Comparison of ENCODE assay signal across 19 cellular contexts in genomic region chr16:24139282-24139681, GRCh38.
DNase-seq lines count a peak whose midpoint lies in the region; ATAC-seq, FAIRE-seq and TF ChIP-seq lines count a peak whose summit lies in the region.
"Had no signal": no experiment of that assay in that cellular context is flagged by ENCODE, and none has a peak within 500 bp of the region (broad histone marks: within the 10 kb centered on the region; RNA-seq: fewer than 3 reads in every experiment).

No MANE protein-coding gene starts in this region.

- peak overlapping the region; percentile 76 for H3K27ac ChIP-seq in HUES64 (ENCODE audit: low read depth, low read length)
- peak overlapping the region; percentile 35 for H3K27ac ChIP-seq in trophoblast cell (ENCODE audit: low read depth, low read length)
- H3K27ac ChIP-seq in suprapubic skin, result no peak overlapping the region
- H3K27ac ChIP-seq: C4-2B, hepatocyte, left ventricle myocardium inferior, spleen had no signal

- H3K4me1 Mint-ChIP-seq in activated CD4-positive, alpha-beta T cell treated with anti-CD3 and anti-CD28 coated beads for 36 hours, result peaks cover 24% of the 10 kb centered on the region

- peak overlapping the region; percentile 24 for H3K27ac Mint-ChIP-seq in activated CD4-positive, alpha-beta T cell treated with anti-CD3 and anti-CD28 coated beads for 36 hours
- H3K27ac Mint-ChIP-seq: activated naive CD8-positive, alpha-beta T cell treated with anti-CD3 and anti-CD28 coated beads, Interleukin-2, amount 10 ng/mL, durations not matched to agents 7 days and 5 days had no signal

- POLR2A ChIA-PET in activated CD4-positive, alpha-beta T cell treated with anti-CD3 and anti-CD28 coated beads for 36 hours (lab: Charles Lee), result interaction anchor here (0.6 kb wide), 1 partner anchor 121 kb away, joined by 3 read pairs; no protein-coding TSS in a partner anchor

- H2AFZ ChIP-seq in trophoblast cell (ENCODE audit: insufficient read depth, low read length, poor library complexity), result no peak overlapping the region
- H2AFZ ChIP-seq: hepatocyte had no signal

- no peak overlapping the region for H4K12ac ChIP-seq in trophoblast cell (ENCODE audit: low read depth, low read length)

- no peak for FAIRE-seq in bronchial epithelial cell (lab: Jason Lieb, UNC)
- FAIRE-seq: A204.1 had no signal

- TF ChIP-seq POLR2A in suprapubic skin (IDR thresholded peaks at IDR 0.05), result no peak

- H3K4me3 Mint-ChIP-seq in activated CD4-positive, alpha-beta T cell treated with anti-CD3 and anti-CD28 coated beads for 36 hours, result no peak overlapping the region
- H3K4me3 Mint-ChIP-seq: activated naive CD8-positive, alpha-beta T cell treated with anti-CD3 and anti-CD28 coated beads, Interleukin-2, amount 10 ng/mL, durations not matched to agents 7 days and 5 days; naive thymus-derived CD4-positive, alpha-beta T cell had no signal

- H3K9ac ChIP-seq in HUES64 (ENCODE audit: low read depth, low read length), result peak overlapping the region; percentile 31
- no peak overlapping the region for H3K9ac ChIP-seq in trophoblast cell (ENCODE audit: low read length)

- H3K27me3 ChIP-seq in HUES64 (ENCODE audit: insufficient read depth, low read length) (no peaks in the 10 kb centered on the region), bronchial epithelial cell (ENCODE audit: control insufficient read depth, insufficient read depth, low read length) (no peaks in the 10 kb centered on the region), trophoblast cell (ENCODE audit: insufficient read depth, low read length) (no peaks in the 10 kb centered on the region), suprapubic skin (no peaks in the 10 kb centered on the region)
- H3K27me3 ChIP-seq: hepatocyte, spleen had no signal

- H3K23ac ChIP-seq in trophoblast cell (ENCODE audit: low read length), result no peak overlapping the region

- H4K91ac ChIP-seq in trophoblast cell (ENCODE audit: low read depth, low read length), result no peak overlapping the region

- no peak overlapping the region for H3K4ac ChIP-seq in trophoblast cell (ENCODE audit: low read depth, low read length)

- H3K36me3 ChIP-seq in HUES64 (ENCODE audit: insufficient read depth, low read length) (no peaks in the 10 kb centered on the region), bronchial epithelial cell (ENCODE audit: control insufficient read depth, insufficient read depth, low read length) (no peaks in the 10 kb centered on the region), trophoblast cell (ENCODE audit: control insufficient read depth in 1 of 2, insufficient read depth in 2 of 2, low read length in 2 of 2) (no peaks in the 10 kb centered on the region), suprapubic skin (no peaks in the 10 kb centered on the region)
- H3K36me3 ChIP-seq: left ventricle myocardium inferior had no signal

- no peak overlapping the region for H3K4me2 ChIP-seq in trophoblast cell (ENCODE audit: low read length)
- H3K4me2 ChIP-seq: hepatocyte had no signal

- no peak overlapping the region for H3K14ac ChIP-seq in trophoblast cell (ENCODE audit: low read length)

- peaks cover 16% of the 10 kb centered on the region for H3K36me3 Mint-ChIP-seq in activated CD4-positive, alpha-beta T cell treated with anti-CD3 and anti-CD28 coated beads for 36 hours (ENCODE audit: low read depth)

- no peak overlapping the region for H3K4me3 ChIP-seq in HUES64 (ENCODE audit: low read length)
- H3K4me3 ChIP-seq in bronchial epithelial cell (ENCODE audit: low read depth, low read length), result no peak overlapping the region
- H3K4me3 ChIP-seq in trophoblast cell (ENCODE audit: low read depth, low read length), result no peak overlapping the region
- H3K4me3 ChIP-seq in suprapubic skin, result no peak overlapping the region
- H3K4me3 ChIP-seq: hepatocyte, left ventricle myocardium inferior, spleen had no signal

- intact Hi-C loops in activated CD4-positive, alpha-beta T cell treated with anti-CD3 and anti-CD28 coated beads for 36 hours (cut with DNase I, micrococcal nuclease), result loop anchor here in 1 of 2 experiments (1.0 kb wide), 3 partner anchors 51 to 312 kb away; no protein-coding TSS in a partner anchor

- H2AK5ac ChIP-seq in trophoblast cell (ENCODE audit: low read length), result no peak overlapping the region

- H2BK12ac ChIP-seq in trophoblast cell (ENCODE audit: low read length), result no peak overlapping the region

- no peaks in the 10 kb centered on the region for H3K27me3 Mint-ChIP-seq in activated CD4-positive, alpha-beta T cell treated with anti-CD3 and anti-CD28 coated beads for 36 hours
- H3K27me3 Mint-ChIP-seq: activated naive CD8-positive, alpha-beta T cell treated with anti-CD3 and anti-CD28 coated beads, Interleukin-2, amount 10 ng/mL, durations not matched to agents 7 days and 5 days; naive thymus-derived CD4-positive, alpha-beta T cell had no signal

- no peak overlapping the region for H3K18ac ChIP-seq in trophoblast cell (ENCODE audit: low read length)

- H3K9me3 ChIP-seq in HUES64 (ENCODE audit: insufficient read depth, low read depth, low read length) (peaks cover 4% of the 10 kb centered on the region; the same call in 1 of the 2 replicates), trophoblast cell (ENCODE audit: insufficient read depth, low read depth, low read length) (no peaks in the 10 kb centered on the region), suprapubic skin (no peaks in the 10 kb centered on the region)
- H3K9me3 ChIP-seq: spleen had no signal

- no peak for TF ChIP-seq EP300 in suprapubic skin (IDR thresholded peaks at IDR 0.05)

- CTCF ChIA-PET in activated CD4-positive, alpha-beta T cell treated with anti-CD3 and anti-CD28 coated beads for 36 hours (lab: Charles Lee), result interaction anchor here (0.6 to 1.4 kb wide), 3 partner anchors 11 to 464 kb away, joined by 3 to 4 read pairs (median 3); no protein-coding TSS in a partner anchor

- H3K9me3 Mint-ChIP-seq in activated CD4-positive, alpha-beta T cell treated with anti-CD3 and anti-CD28 coated beads for 36 hours (ENCODE audit: low read depth), result no peaks in the 10 kb centered on the region
- H3K9me3 Mint-ChIP-seq: activated naive CD8-positive, alpha-beta T cell treated with anti-CD3 and anti-CD28 coated beads, Interleukin-2, amount 10 ng/mL, durations not matched to agents 7 days and 5 days had no signal

- H2BK120ac ChIP-seq in trophoblast cell (ENCODE audit: insufficient read depth, low read length, poor library complexity), result no peak overlapping the region

- H3K4me1 ChIP-seq in HUES64 (ENCODE audit: insufficient read depth, low read length), result peaks cover 44% of the 10 kb centered on the region
- peaks cover 2 to 5% of the 10 kb centered on the region in 2 experiments for H3K4me1 ChIP-seq in trophoblast cell (ENCODE audit: control insufficient read depth in 1 of 2, insufficient read depth in 2 of 2, low read length in 2 of 2)
- H3K4me1 ChIP-seq in suprapubic skin, result no peaks in the 10 kb centered on the region
- H3K4me1 ChIP-seq: left ventricle myocardium inferior, spleen had no signal

- no peak overlapping the region for H4K8ac ChIP-seq in trophoblast cell (ENCODE audit: low read depth, low read length)

- no peak overlapping the region for H2BK5ac ChIP-seq in trophoblast cell (ENCODE audit: low read depth, low read length, poor library complexity)

- DNase-seq in activated CD4-positive, alpha-beta T cell treated with anti-CD3 and anti-CD28 coated beads for 36 hours, result peak; percentile 27
- no peak for DNase-seq in activated CD4-positive, alpha-beta T cell treated with anti-CD3 and anti-CD28 coated beads, Interleukin-2, amount 50 U/mL, for 4 hours
- DNase-seq in bronchial epithelial cell (ENCODE audit: low read depth), result peak; percentile 42
- peak in 1 of 2 donors; percentile 4 for DNase-seq in trophoblast cell
- no peak for DNase-seq in suprapubic skin (ENCODE audit: low spot score in 2 of 2)
- DNase-seq: activated CD8-positive, alpha-beta memory T cell treated with anti-CD3 and anti-CD28 coated beads for 24 hours; activated naive CD8-positive, alpha-beta T cell treated with anti-CD3 and anti-CD28 coated beads, Interleukin-2, amount 10 ng/mL, durations not matched to agents 7 days and 5 days; effector CD8-positive, alpha-beta T cell; Karpas-422; left ventricle myocardium inferior; naive thymus-derived CD4-positive, alpha-beta T cell; NCI-H146; spleen had no signal

- H3K79me2 ChIP-seq in trophoblast cell (ENCODE audit: control insufficient read depth, insufficient read depth, low read length, poor library complexity), result no peaks in the 10 kb centered on the region
- H3K79me2 ChIP-seq: hepatocyte had no signal

- WGBS in HUES64, result 19% methylated on average over 3 of the region's 3 CpGs
- no CpG with 5 or more reads among the region's 3 CpGs for WGBS in trophoblast cell (ENCODE audit: extremely low coverage, insufficient coverage, insufficient read length)
- WGBS in suprapubic skin, result 55% methylated on average over 3 of the region's 3 CpGs

- ATAC-seq in activated CD4-positive, alpha-beta T cell treated with anti-CD3 and anti-CD28 coated beads for 36 hours, result peak; percentile 99
- ATAC-seq in GM21381 (IDR thresholded peaks at IDR 0.05; ENCODE audit: unreplicated experiment) (no peak), GM21825 (IDR thresholded peaks at IDR 0.05; ENCODE audit: unreplicated experiment) (no peak)
- ATAC-seq: naive thymus-derived CD4-positive, alpha-beta T cell had no signal

- TF ChIP-seq CTCF in bronchial epithelial cell (IDR thresholded peaks at IDR 0.05; ENCODE audit: insufficient read depth, low read length, severe bottlenecking) (no peak), suprapubic skin (IDR thresholded peaks at IDR 0.05) (no peak)

- H3K79me1 ChIP-seq in trophoblast cell (ENCODE audit: low read length), result no peaks in the 10 kb centered on the region

Comparison
In these comparisons a context has a peak if more than half of its experiments do, and no peak if none do; other contexts are left out.
1. DNase-seq: peak in activated CD4-positive, alpha-beta T cell treated with anti-CD3 and anti-CD28 coated beads for 36 hours (single experiment) and bronchial epithelial cell (single experiment); none in activated CD4-positive, alpha-beta T cell treated with anti-CD3 and anti-CD28 coated beads, Interleukin-2, amount 50 U/mL, for 4 hours (0 of 2) and suprapubic skin (0 of 2).